Comparison of ENCODE assay signal across 19 cellular contexts in genomic region chr20:58111340-58112016, GRCh38.
A peak's percentile ranks its signal among the peaks of the same experiment; 100 is the strongest.
DNase-seq lines count a peak whose midpoint lies in the region; ATAC-seq and TF ChIP-seq lines count a peak whose summit lies in the region.
"Had no signal": no experiment of that assay in that cellular context is flagged by ENCODE, and none has a peak within 500 bp of the region (broad histone marks: within the 10 kb centered on the region; RNA-seq: fewer than 3 reads in every experiment).

No MANE protein-coding gene starts in this region.

- peak overlapping the region; percentile 3 for H3K27ac Mint-ChIP-seq in Caco-2 (ENCODE audit: unreplicated experiment)
- no peak overlapping the region for H3K27ac Mint-ChIP-seq in activated T-cell treated with anti-CD3 and anti-CD28 coated beads, Interleukin-2, amount 50 U/mL, for 24 hours
- H3K27ac Mint-ChIP-seq: activated naive CD8-positive, alpha-beta T cell treated with anti-CD3 and anti-CD28 coated beads, Interleukin-2, amount 10 ng/mL, durations not matched to agents 7 days and 5 days; immature natural killer cell; stimulated activated naive B cell treated with anti-CD40 and anti-IgM and Interleukin-4, amounts not matched to agents 10 μg/mL and 1 μg/mL and 100 μg/mL, for 72 hours had no signal

- no peak for TF ChIP-seq POLR2A in prostate gland (IDR thresholded peaks at IDR 0.05)

- no peaks in the 10 kb centered on the region for H3K27me3 ChIP-seq in Caco-2 (replicated peaks; ENCODE audit: control insufficient read depth, insufficient read depth, low read length)
- H3K27me3 ChIP-seq in fibroblast of lung (ENCODE audit: control insufficient read depth, insufficient read depth, low read length) = no peaks in the 10 kb centered on the region
- no peaks in the 10 kb centered on the region for H3K27me3 ChIP-seq in prostate gland (replicated peaks; ENCODE audit: insufficient read depth)

- H3K27ac ChIP-seq in fibroblast of lung (ENCODE audit: insufficient read depth, low read length) (peak overlapping the region; percentile 64), prostate gland (peak overlapping the region; percentile 25 to 53)
- H3K27ac ChIP-seq: HL-60 had no signal

- H3K79me2 ChIP-seq in fibroblast of lung (ENCODE audit: control insufficient read depth, insufficient read depth, low read length) = no peaks in the 10 kb centered on the region

- POLR2A ChIA-PET in Caco-2 (lab: Charles Lee) = no interaction called here

- no peaks in the 10 kb centered on the region for H3K27me3 Mint-ChIP-seq in Caco-2 (ENCODE audit: insufficient read depth, unreplicated experiment)
- H3K27me3 Mint-ChIP-seq in activated T-cell treated with anti-CD3 and anti-CD28 coated beads, Interleukin-2, amount 50 U/mL, for 24 hours = peaks cover 88% of the 10 kb centered on the region

- CTCF ChIA-PET in Caco-2 (lab: Charles Lee) = interaction anchor here (0.6 kb wide), 1 partner anchor 44 kb away, joined by 3 read pairs; no protein-coding TSS in a partner anchor

- H3K4me1 ChIP-seq in Caco-2 (peaks cover 25% of the 10 kb centered on the region), fibroblast of lung (ENCODE audit: control insufficient read depth, extremely low read depth, insufficient read depth, low read length) (peaks cover 21% of the 10 kb centered on the region), prostate gland (replicated peaks) (no peaks in the 10 kb centered on the region)

- no peak overlapping the region for H3K4me3 Mint-ChIP-seq in Caco-2 (ENCODE audit: unreplicated experiment)
- no peak overlapping the region for H3K4me3 Mint-ChIP-seq in activated T-cell treated with anti-CD3 and anti-CD28 coated beads, Interleukin-2, amount 50 U/mL, for 24 hours
- H3K4me3 Mint-ChIP-seq: activated naive CD8-positive, alpha-beta T cell treated with anti-CD3 and anti-CD28 coated beads, Interleukin-2, amount 10 ng/mL, durations not matched to agents 7 days and 5 days; central memory CD8-positive, alpha-beta T cell; immature natural killer cell; stimulated activated naive B cell treated with anti-CD40 and anti-IgM and Interleukin-4, amounts not matched to agents 10 μg/mL and 1 μg/mL and 100 μg/mL, for 72 hours had no signal

- no peak for TF ChIP-seq CTCF in Caco-2 (IDR thresholded peaks at IDR 0.05; ENCODE audit: insufficient read depth in 1 of 2, low read depth in 1 of 2, low read length in 1 of 2, severe bottlenecking in 1 of 2, unreplicated experiment in 1 of 2)
- no peak for TF ChIP-seq CTCF in fibroblast of lung (conservative IDR thresholded peaks at IDR 0.05 in 1 of 2, IDR thresholded peaks at IDR 0.05 in 1 of 2; ENCODE audit: low read depth in 1 of 2, low read length in 2 of 2)
- no peak for TF ChIP-seq CTCF in prostate gland (IDR thresholded peaks at IDR 0.05)

- no peaks in the 10 kb centered on the region for H3K36me3 ChIP-seq in Caco-2 (ENCODE audit: control insufficient read depth, insufficient read depth, low read length)
- no peaks in the 10 kb centered on the region for H3K36me3 ChIP-seq in fibroblast of lung (ENCODE audit: control insufficient read depth, insufficient read depth, low read length)
- no peaks in the 10 kb centered on the region for H3K36me3 ChIP-seq in prostate gland

- H3K4me1 Mint-ChIP-seq in Caco-2 (ENCODE audit: low read depth, unreplicated experiment) = no peaks in the 10 kb centered on the region
- H3K4me1 Mint-ChIP-seq in activated T-cell treated with anti-CD3 and anti-CD28 coated beads, Interleukin-2, amount 50 U/mL, for 24 hours (ENCODE audit: low read depth) = no peaks in the 10 kb centered on the region
- H3K4me1 Mint-ChIP-seq: activated naive CD8-positive, alpha-beta T cell treated with anti-CD3 and anti-CD28 coated beads, Interleukin-2, amount 10 ng/mL, durations not matched to agents 7 days and 5 days; central memory CD8-positive, alpha-beta T cell; immature natural killer cell had no signal

- WGBS in prostate gland = 87% methylated on average over 18 of the region's 18 CpGs

- H3K9me3 Mint-ChIP-seq in Caco-2 (ENCODE audit: unreplicated experiment) = peaks cover 12% of the 10 kb centered on the region
- H3K9me3 Mint-ChIP-seq in activated T-cell treated with anti-CD3 and anti-CD28 coated beads, Interleukin-2, amount 50 U/mL, for 24 hours = peaks cover 4% of the 10 kb centered on the region
- H3K9me3 Mint-ChIP-seq: central memory CD8-positive, alpha-beta T cell; HFFc6 had no signal

- no peaks in the 10 kb centered on the region for H3K36me3 Mint-ChIP-seq in Caco-2 (ENCODE audit: insufficient read depth, unreplicated experiment)
- no peaks in the 10 kb centered on the region for H3K36me3 Mint-ChIP-seq in activated T-cell treated with anti-CD3 and anti-CD28 coated beads, Interleukin-2, amount 50 U/mL, for 24 hours (ENCODE audit: low read depth)
- H3K36me3 Mint-ChIP-seq: activated naive CD8-positive, alpha-beta T cell treated with anti-CD3 and anti-CD28 coated beads, Interleukin-2, amount 10 ng/mL, durations not matched to agents 7 days and 5 days had no signal

- peak; percentile 45; the same call in 2 of the 3 replicates for ATAC-seq in SK-N-SH treated with all-trans-retinoic acid at 6 μM for 48 hours

- intact Hi-C loops in Caco-2 (cut with micrococcal nuclease; ENCODE audit: unreplicated experiment) = no loop called here
- intact Hi-C loops in prostate gland (cut with DNase I) = no loop called here

- no peak overlapping the region for H3K9ac ChIP-seq in fibroblast of lung (ENCODE audit: insufficient read depth, low read length)

- DNase-seq in Caco-2 = peak in 1 of 2 experiments; percentile 25
- DNase-seq in fibroblast of lung (ENCODE audit: low read depth in 2 of 2) = peak in 1 of 2 donors; percentile 21
- DNase-seq in prostate gland (ENCODE audit: low spot score) = no peak
- DNase-seq in stimulated activated CD4-positive, alpha-beta T cell treated with anti-CD3 and anti-CD28 coated beads, Interleukin-4, amount 100 ng/mL, for 1 hour = no peak
- DNase-seq in GM03348 (ENCODE audit: low spot score) = no peak
- DNase-seq in activated T-cell treated with anti-CD3 and anti-CD28 coated beads, Interleukin-2, amount 50 U/mL, for 24 hours = no peak
- no peak for DNase-seq in cerebellar nuclear complex (lab: John Stamatoyannopoulos, UW)
- DNase-seq: activated CD4-positive, alpha-beta T cell treated with anti-CD3 and anti-CD28 coated beads for 4 hours; activated naive CD8-positive, alpha-beta T cell treated with anti-CD3 and anti-CD28 coated beads, Interleukin-2, amount 10 ng/mL, durations not matched to agents 7 days and 5 days; GDM1; immature natural killer cell; NCI-H1436 treated with DMSO at 0.1 percent for 48 hours; NCI-H446; stimulated activated naive B cell treated with anti-CD40 and anti-IgM and Interleukin-4, amounts not matched to agents 10 μg/mL and 1 μg/mL and 100 μg/mL, for 72 hours had no signal

- no peaks in the 10 kb centered on the region for H4K20me1 ChIP-seq in fibroblast of lung (ENCODE audit: control insufficient read depth, extremely low read depth, insufficient read depth, low read length)

- BruUV-seq in Caco-2 (replicated peaks; lab: Mats Ljungman, UMichigan) = no TSS peak

- H3K4me2 ChIP-seq in fibroblast of lung (ENCODE audit: extremely low read depth, insufficient read depth, low read length) = peak overlapping the region; percentile 21

- no peak overlapping the region for H2AFZ ChIP-seq in fibroblast of lung (ENCODE audit: low read length)

- no peak overlapping the region for H3K4me3 ChIP-seq in Caco-2 (ENCODE audit: low read depth, low read length)
- H3K4me3 ChIP-seq in fibroblast of lung (replicated peaks in 1 of 4; ENCODE audit: control extremely low read depth in 1 of 4, insufficient read depth in 1 of 4, low read depth in 3 of 4, low read length in 4 of 4) = no peak overlapping the region
- H3K4me3 ChIP-seq in prostate gland = no peak overlapping the region
- H3K4me3 ChIP-seq: smooth muscle cell had no signal

- H3K9me3 ChIP-seq in Caco-2 = peaks cover 22% of the 10 kb centered on the region
- no peaks in the 10 kb centered on the region for H3K9me3 ChIP-seq in fibroblast of lung (ENCODE audit: control insufficient read depth, insufficient read depth, low read depth, low read length)
- no peaks in the 10 kb centered on the region for H3K9me3 ChIP-seq in prostate gland

TF ChIP-seq in SK-N-SH treated with all-trans-retinoic acid at 6 μM for 48 hours, 23 proteins besides CTCF, POLR2A, EP300 and RAD21 (continues in another document):
- TF ChIP-seq BACH2 (CRISPR knock-in tag; IDR thresholded peaks at IDR 0.05; ENCODE audit: borderline replicate concordance) = no peak
- TF ChIP-seq POU6F1 (CRISPR knock-in tag; IDR thresholded peaks at IDR 0.05; ENCODE audit: borderline replicate concordance, low read depth) = no peak
- TF ChIP-seq PATZ1 (CRISPR knock-in tag; IDR thresholded peaks at IDR 0.05; ENCODE audit: borderline replicate concordance) = no peak
- TF ChIP-seq CSDC2 (CRISPR knock-in tag; IDR thresholded peaks at IDR 0.05) = no peak
- TF ChIP-seq ISL1 (CRISPR knock-in tag; IDR thresholded peaks at IDR 0.05) = no peak
- TF ChIP-seq TCF4 (CRISPR knock-in tag; IDR thresholded peaks at IDR 0.05; ENCODE audit: borderline replicate concordance) = no peak
